ENCODE assay signal across 16 cellular contexts in the genomic region with DNA sequence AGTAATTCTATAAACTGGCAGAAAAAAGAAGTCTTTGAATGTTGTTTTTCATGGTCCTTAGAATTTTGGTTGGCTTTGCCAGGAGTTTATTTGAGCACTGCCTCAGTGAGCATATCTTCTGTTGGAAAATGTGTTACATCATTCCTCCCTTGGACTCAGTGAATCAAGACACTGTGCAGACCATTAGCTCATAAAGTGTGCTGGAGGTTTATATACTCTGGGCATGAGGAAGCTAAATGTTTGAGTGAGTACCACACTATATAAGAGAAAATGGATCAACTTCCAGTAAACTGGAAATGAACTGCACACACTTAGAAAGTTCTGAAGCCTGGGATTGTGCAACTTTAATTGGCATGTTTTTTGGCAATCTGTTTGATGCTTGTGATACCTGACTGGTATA.
DNase-seq lines count a peak whose midpoint lies in the region; ATAC-seq and TF ChIP-seq lines count a peak whose summit lies in the region.
"Had no signal": no experiment of that assay in that cellular context is flagged by ENCODE, and none has a peak within 500 bp of the region (broad histone marks: within the 10 kb centered on the region; RNA-seq: fewer than 3 reads in every experiment).

No MANE protein-coding gene starts in this region.

- peaks cover 30% of the 10 kb centered on the region for H3K27me3 Mint-ChIP-seq in H9 (ENCODE audit: low read depth)
- H3K27me3 Mint-ChIP-seq in endodermal cell (ENCODE audit: insufficient read depth) = peaks cover 60% of the 10 kb centered on the region
- peaks cover 3% of the 10 kb centered on the region for H3K27me3 Mint-ChIP-seq in activated naive CD8-positive, alpha-beta T cell treated with anti-CD3 and anti-CD28 coated beads, Interleukin-2, amount 50 U/mL, for 24 hours

- H2BK20ac ChIP-seq in H9 (ENCODE audit: low read depth, low read length, poor library complexity, severe bottlenecking) = no peak overlapping the region

- intact Hi-C loops in sciatic nerve (cut with DNase I) = no loop called here

- no peak overlapping the region for H2BK12ac ChIP-seq in H9 (ENCODE audit: insufficient read length, low read depth, low read length)

- H3K4ac ChIP-seq in H9 (ENCODE audit: low read depth, low read length) = no peak overlapping the region

- no peak overlapping the region for H4K91ac ChIP-seq in H9 (ENCODE audit: insufficient read length, low read depth, low read length)

- H3K79me2 ChIP-seq in H9 (ENCODE audit: insufficient read depth, low read length) = no peaks in the 10 kb centered on the region
- H3K79me2 ChIP-seq: parathyroid adenoma had no signal

- no peak overlapping the region for H2BK15ac ChIP-seq in H9 (ENCODE audit: low read depth, low read length)

- ATAC-seq in sciatic nerve = peak; percentile 36
- ATAC-seq in activated naive CD8-positive, alpha-beta T cell treated with anti-CD3 and anti-CD28 coated beads, Interleukin-2, amount 50 U/mL, for 24 hours = no peak
- ATAC-seq: K562; stimulated activated memory B cell treated with anti-CD40 and anti-IgM and Interleukin-4, amounts not matched to agents 10 μg/mL and 1 μg/mL and 100 μg/mL, for 72 hours had no signal

- H3K4me2 ChIP-seq in H9 (ENCODE audit: insufficient read depth, insufficient read length, low read length) = peak overlapping the region; percentile 81
- H3K4me2 ChIP-seq: BLaER1 treated with 17β-estradiol and CSF1 and Interleukin-3, amounts not matched to agents 10 nM and 100 nM had no signal

- no peaks in the 10 kb centered on the region for H3K9me3 Mint-ChIP-seq in H9
- no peaks in the 10 kb centered on the region for H3K9me3 Mint-ChIP-seq in endodermal cell
- H3K9me3 Mint-ChIP-seq in activated naive CD8-positive, alpha-beta T cell treated with anti-CD3 and anti-CD28 coated beads, Interleukin-2, amount 50 U/mL, for 24 hours = no peaks in the 10 kb centered on the region
- H3K9me3 Mint-ChIP-seq: stimulated activated memory B cell treated with anti-CD40 and anti-IgM and Interleukin-4, amounts not matched to agents 10 μg/mL and 1 μg/mL and 100 μg/mL, for 72 hours had no signal

- H2BK5ac ChIP-seq in H9 (ENCODE audit: insufficient read length, low read length) = no peak overlapping the region

- H3K9me3 ChIP-seq in H9 (ENCODE audit: control insufficient read depth, low read depth, low read length) (no peaks in the 10 kb centered on the region), endodermal cell (ENCODE audit: control insufficient read depth, low read length) (no peaks in the 10 kb centered on the region)
- H3K9me3 ChIP-seq: BLaER1 treated with 17β-estradiol and CSF1 and Interleukin-3, amounts not matched to agents 10 nM and 100 nM had no signal

- no peak overlapping the region for H4K5ac ChIP-seq in H9 (ENCODE audit: insufficient read length, low read depth, low read length)

- peaks cover 39% of the 10 kb centered on the region in 2 experiments for H3K4me1 Mint-ChIP-seq in H9
- H3K4me1 Mint-ChIP-seq in endodermal cell = peaks cover 35% of the 10 kb centered on the region
- H3K4me1 Mint-ChIP-seq in activated naive CD8-positive, alpha-beta T cell treated with anti-CD3 and anti-CD28 coated beads, Interleukin-2, amount 50 U/mL, for 24 hours = no peaks in the 10 kb centered on the region
- H3K4me1 Mint-ChIP-seq: activated naive CD4-positive, alpha-beta T cell treated with anti-CD3 and anti-CD28 coated beads, Interleukin-2, amount 50 U/mL, for 24 hours; stimulated activated memory B cell treated with anti-CD40 and anti-IgM and Interleukin-4, amounts not matched to agents 10 μg/mL and 1 μg/mL and 100 μg/mL, for 72 hours had no signal

- H3K27me3 ChIP-seq in H9 (ENCODE audit: insufficient read depth, low read length) (peaks cover 7% of the 10 kb centered on the region; the same call in 1 of the 2 replicates), endodermal cell (ENCODE audit: control insufficient read depth, insufficient read depth, low read length, poor library complexity, severe bottlenecking) (peaks cover 14% of the 10 kb centered on the region)
- H3K27me3 ChIP-seq: BLaER1 treated with 17β-estradiol and CSF1 and Interleukin-3, amounts not matched to agents 10 nM and 100 nM had no signal

- H3K79me1 ChIP-seq in H9 (ENCODE audit: insufficient read depth, low read depth, low read length, poor library complexity, severe bottlenecking) = no peaks in the 10 kb centered on the region

- no peaks in the 10 kb centered on the region for H3K4me1 ChIP-seq in H9 (ENCODE audit: insufficient read depth, low read length)
- peaks cover 13% of the 10 kb centered on the region for H3K4me1 ChIP-seq in endodermal cell (ENCODE audit: control insufficient read depth, insufficient read depth, low read length)
- H3K4me1 ChIP-seq: parathyroid adenoma had no signal

- no peak overlapping the region for H3K18ac ChIP-seq in H9 (ENCODE audit: insufficient read length, low read depth, low read length)

- H3K4me3 ChIP-seq in endodermal cell (ENCODE audit: low read length) = no peak overlapping the region
- H3K4me3 ChIP-seq: BLaER1 treated with 17β-estradiol and CSF1 and Interleukin-3, amounts not matched to agents 10 nM and 100 nM; K562 had no signal

- no peak overlapping the region for H2AK5ac ChIP-seq in H9 (ENCODE audit: insufficient read length, low read length)

- no peak overlapping the region for H4K8ac ChIP-seq in H9 (replicated peaks; ENCODE audit: insufficient read length, low read depth, low read length)

- H3K23ac ChIP-seq in H9 (ENCODE audit: insufficient read length, low read depth, low read length) = no peak overlapping the region

- H3K23me2 ChIP-seq in H9 (ENCODE audit: insufficient read length, low read depth, low read length, poor library complexity, severe bottlenecking) = no peaks in the 10 kb centered on the region

- no peak overlapping the region for H3K27ac ChIP-seq in H9 (ENCODE audit: insufficient read length, low read depth, low read length)
- no peak overlapping the region for H3K27ac ChIP-seq in endodermal cell (ENCODE audit: low read depth, low read length)
- H3K27ac ChIP-seq: BLaER1 treated with 17β-estradiol and CSF1 and Interleukin-3, amounts not matched to agents 10 nM and 100 nM; parathyroid adenoma had no signal

- no peaks in the 10 kb centered on the region for H4K20me1 ChIP-seq in H9 (ENCODE audit: control insufficient read depth, insufficient read depth, insufficient read length)
- H4K20me1 ChIP-seq: BLaER1 treated with 17β-estradiol and CSF1 and Interleukin-3, amounts not matched to agents 10 nM and 100 nM had no signal

- H2AFZ ChIP-seq in H9 (ENCODE audit: low read length) = no peak overlapping the region
- H2AFZ ChIP-seq: parathyroid adenoma had no signal

- no peak overlapping the region for H2BK120ac ChIP-seq in H9 (ENCODE audit: low read depth, low read length, poor library complexity, severe bottlenecking)

- no peak overlapping the region for H3K56ac ChIP-seq in H9 (ENCODE audit: insufficient read length, low read depth, low read length)

- peak overlapping the region; percentile 45 to 68; a peak in 3 of 5 replicates for H3K4me3 Mint-ChIP-seq in H9
- H3K4me3 Mint-ChIP-seq in endodermal cell = peak overlapping the region; percentile 35
- no peak overlapping the region for H3K4me3 Mint-ChIP-seq in activated naive CD8-positive, alpha-beta T cell treated with anti-CD3 and anti-CD28 coated beads, Interleukin-2, amount 50 U/mL, for 24 hours
- H3K4me3 Mint-ChIP-seq: activated naive CD4-positive, alpha-beta T cell treated with anti-CD3 and anti-CD28 coated beads, Interleukin-2, amount 50 U/mL, for 24 hours; stimulated activated memory B cell treated with anti-CD40 and anti-IgM and Interleukin-4, amounts not matched to agents 10 μg/mL and 1 μg/mL and 100 μg/mL, for 72 hours had no signal

- DNase-seq in H9 (no peak), endodermal cell (no peak), medulla oblongata (ENCODE audit: extremely low spot score) (peak; percentile 46), sciatic nerve (ENCODE audit: low spot score) (no peak), COLO829 (ENCODE audit: low spot score) (no peak), NCI-H2029 treated with DMSO at 0.1 percent for 48 hours (lab: John Stamatoyannopoulos, UW) (no peak)
- DNase-seq in activated naive CD8-positive, alpha-beta T cell treated with anti-CD3 and anti-CD28 coated beads, Interleukin-2, amount 50 U/mL, for 24 hours = no peak
- DNase-seq in activated CD8-positive, alpha-beta memory T cell treated with anti-CD3 and anti-CD28 coated beads for 24 hours = no peak
- DNase-seq: GF-D8; NCI-H748 treated with DMSO at 0.1 percent for 48 hours; stimulated activated CD4-positive, alpha-beta T cell treated with anti-CD3 and anti-CD28 coated beads, Interleukin-2, amount 100 ng/mL, for 48 hours had no signal

- H3K9ac ChIP-seq in H9 (ENCODE audit: extremely low read depth, insufficient read length, low read length) (no peak overlapping the region), endodermal cell (ENCODE audit: extremely low read depth, low read length, poor library complexity, severe bottlenecking) (no peak overlapping the region)
- H3K9ac ChIP-seq: BLaER1 treated with 17β-estradiol and CSF1 and Interleukin-3, amounts not matched to agents 10 nM and 100 nM; parathyroid adenoma had no signal

- H3K14ac ChIP-seq in H9 (ENCODE audit: insufficient read depth, low read length) = no peak overlapping the region

- no peak overlapping the region for H3T11ph ChIP-seq in H9 (ENCODE audit: low read length)

- no peak for TF ChIP-seq CTCF in H9 (conservative IDR thresholded peaks at IDR 0.05)
- no peak for TF ChIP-seq CTCF in endodermal cell (conservative IDR thresholded peaks at IDR 0.05)

- H3K27ac Mint-ChIP-seq in H9 (no peak overlapping the region), endodermal cell (no peak overlapping the region)
- H3K27ac Mint-ChIP-seq in activated naive CD8-positive, alpha-beta T cell treated with anti-CD3 and anti-CD28 coated beads, Interleukin-2, amount 50 U/mL, for 24 hours = no peak overlapping the region
- H3K27ac Mint-ChIP-seq: activated naive CD4-positive, alpha-beta T cell treated with anti-CD3 and anti-CD28 coated beads, Interleukin-2, amount 50 U/mL, for 24 hours; stimulated activated memory B cell treated with anti-CD40 and anti-IgM and Interleukin-4, amounts not matched to agents 10 μg/mL and 1 μg/mL and 100 μg/mL, for 72 hours had no signal

- H3K36me3 ChIP-seq in endodermal cell (ENCODE audit: control insufficient read depth, insufficient read depth, low read length) = no peaks in the 10 kb centered on the region
- H3K36me3 ChIP-seq: BLaER1 treated with 17β-estradiol and CSF1 and Interleukin-3, amounts not matched to agents 10 nM and 100 nM had no signal

- no peaks in the 10 kb centered on the region for H3K36me3 Mint-ChIP-seq in H9 (ENCODE audit: insufficient read depth in 1 of 3, low read depth in 3 of 3)
- no peaks in the 10 kb centered on the region for H3K36me3 Mint-ChIP-seq in endodermal cell (ENCODE audit: low read depth)
- H3K36me3 Mint-ChIP-seq in activated naive CD8-positive, alpha-beta T cell treated with anti-CD3 and anti-CD28 coated beads, Interleukin-2, amount 50 U/mL, for 24 hours (ENCODE audit: low read depth) = no peaks in the 10 kb centered on the region
- H3K36me3 Mint-ChIP-seq: activated naive CD4-positive, alpha-beta T cell treated with anti-CD3 and anti-CD28 coated beads, Interleukin-2, amount 50 U/mL, for 24 hours; stimulated activated memory B cell treated with anti-CD40 and anti-IgM and Interleukin-4, amounts not matched to agents 10 μg/mL and 1 μg/mL and 100 μg/mL, for 72 hours had no signal
